In genomic region chr9:126459546-126459945, GRCh38 we compare ENCODE assay signal across 25 cellular contexts.
"Had no signal": no experiment of that assay in that cellular context is flagged by ENCODE, and none has a peak within 500 bp of the region (broad histone marks: within the 10 kb centered on the region; RNA-seq: fewer than 3 reads in every experiment).

No MANE protein-coding gene starts in this region.

- H3K36me3 ChIP-seq: colonic mucosa, transverse colon had no signal

- H3K27ac Mint-ChIP-seq: activated CD8-positive, alpha-beta T cell treated with anti-CD3 and anti-CD28 coated beads for 36 hours; activated T-helper 17 cell treated with anti-CD3 and anti-CD28 coated beads, Interleukin-2, amount 50 U/mL, for 72 hours; endodermal cell; T-helper 1 cell treated with Interleukin-12 subunit alpha and Interleukin-12 subunit beta and Interleukin-4 antibody, amounts not matched to agents 30 μg/mL and 1 μg/mL, for 36 hours had no signal

- H3K9ac ChIP-seq: parathyroid adenoma had no signal

- H3K27ac ChIP-seq: colonic mucosa, parathyroid adenoma, psoas muscle, testis, transverse colon, VCaP had no signal

- H3K4me3 Mint-ChIP-seq: activated CD8-positive, alpha-beta T cell treated with anti-CD3 and anti-CD28 coated beads for 36 hours; activated T-cell treated with anti-CD3 and anti-CD28 coated beads, Interleukin-2, amount 50 U/mL, for 4 hours; activated T-helper 17 cell treated with anti-CD3 and anti-CD28 coated beads, Interleukin-2, amount 50 U/mL, for 72 hours; endodermal cell; naive thymus-derived CD4-positive, alpha-beta T cell; T-helper 1 cell treated with Interleukin-12 subunit alpha and Interleukin-12 subunit beta and Interleukin-4 antibody, amounts not matched to agents 30 μg/mL and 1 μg/mL, for 36 hours had no signal

- H3K9me3 ChIP-seq: colonic mucosa, psoas muscle, testis, transverse colon had no signal

- H2AFZ ChIP-seq: parathyroid adenoma had no signal

- ATAC-seq: activated CD8-positive, alpha-beta T cell treated with anti-CD3 and anti-CD28 coated beads for 36 hours; activated T-cell treated with anti-CD3 and anti-CD28 coated beads, Interleukin-2, amount 50 U/mL, for 4 hours; activated T-helper 17 cell treated with anti-CD3 and anti-CD28 coated beads, Interleukin-2, amount 50 U/mL, for 72 hours; esophagus mucosa; naive thymus-derived CD4-positive, alpha-beta T cell had no signal

- H3K9me3 Mint-ChIP-seq: activated CD8-positive, alpha-beta T cell treated with anti-CD3 and anti-CD28 coated beads for 36 hours; activated T-cell treated with anti-CD3 and anti-CD28 coated beads, Interleukin-2, amount 50 U/mL, for 4 hours; activated T-helper 17 cell treated with anti-CD3 and anti-CD28 coated beads, Interleukin-2, amount 50 U/mL, for 72 hours; endodermal cell; naive thymus-derived CD4-positive, alpha-beta T cell; T-helper 1 cell treated with Interleukin-12 subunit alpha and Interleukin-12 subunit beta and Interleukin-4 antibody, amounts not matched to agents 30 μg/mL and 1 μg/mL, for 36 hours had no signal

- H3K4me2 ChIP-seq: smooth muscle cell had no signal

- DNase-seq: activated CD4-positive, alpha-beta T cell treated with anti-CD3 and anti-CD28 coated beads for 48 hours; activated CD8-positive, alpha-beta T cell treated with anti-CD3 and anti-CD28 coated beads for 36 hours; activated gamma-delta T cell treated with Interleukin-2 at 50 U/mL for 16 hours; activated naive CD4-positive, alpha-beta T cell treated with anti-CD3 and anti-CD28 coated beads, Interleukin-2, amount 50 U/mL, for 16 hours; activated T-cell treated with anti-CD3 and anti-CD28 coated beads, Interleukin-2, amount 50 U/mL, for 4 hours; colonic mucosa; foreskin fibroblast; kidney; naive thymus-derived CD4-positive, alpha-beta T cell; psoas muscle; stimulated activated CD4-positive, alpha-beta T cell treated with anti-CD3 and anti-CD28 coated beads, Interleukin-15, amount 100 ng/mL, for 24 hours; stimulated activated CD4-positive, alpha-beta T cell treated with anti-CD3 and anti-CD28 coated beads, Interleukin-2, amount 100 ng/mL, for 24 hours; stimulated activated naive CD4-positive, alpha-beta T cell; T-helper 9 cell; testis; transverse colon had no signal

- H3K4me3 ChIP-seq: colonic mucosa, psoas muscle, smooth muscle cell, testis, transverse colon had no signal

- H3K4me1 Mint-ChIP-seq: activated T-helper 17 cell treated with anti-CD3 and anti-CD28 coated beads, Interleukin-2, amount 50 U/mL, for 72 hours had no signal

- FAIRE-seq: kidney, TTC549, urothelium cell line had no signal

- H3K79me2 ChIP-seq: parathyroid adenoma had no signal

- H3K27me3 ChIP-seq: colonic mucosa, testis, transverse colon had no signal

- H3K4me1 ChIP-seq: colonic mucosa, parathyroid adenoma, psoas muscle, testis, transverse colon had no signal

- H3K27me3 Mint-ChIP-seq: activated CD8-positive, alpha-beta T cell treated with anti-CD3 and anti-CD28 coated beads for 36 hours; activated T-helper 17 cell treated with anti-CD3 and anti-CD28 coated beads, Interleukin-2, amount 50 U/mL, for 72 hours had no signal
